Comparison of ENCODE assay signal across 8 cellular contexts in genomic region chr22:46071451-46072029, GRCh38.
DNase-seq lines count a peak whose midpoint lies in the region; ATAC-seq and TF ChIP-seq lines count a peak whose summit lies in the region.

No MANE protein-coding gene starts in this region.

- peak overlapping the region; percentile 100 for H3K9ac ChIP-seq in SK-N-MC (ENCODE audit: insufficient read length)

- H3K9me3 ChIP-seq in SK-N-MC (ENCODE audit: low read depth, low read length): no peaks in the 10 kb centered on the region
- no peaks in the 10 kb centered on the region for H3K9me3 ChIP-seq in right atrium auricular region

- peaks cover 0 to 49% of the 10 kb centered on the region in 2 donors for H3K4me1 ChIP-seq in right atrium auricular region

- H3K4me3 ChIP-seq in Jurkat, Clone E6-1 (ENCODE audit: low read length): peak overlapping the region; percentile 62
- H3K4me3 ChIP-seq in SK-N-MC (peak overlapping the region; percentile 89), right atrium auricular region (peak overlapping the region; percentile 69 to 86)

- intact Hi-C loops in posterior vena cava (cut with DNase I): loop anchor here in 1 of 2 donors (5.0 kb wide), 1 partner anchor 64 kb away; no protein-coding TSS in a partner anchor

- no peak for TF ChIP-seq CTCF in right atrium auricular region (IDR thresholded peaks at IDR 0.05)

- H3K27me3 ChIP-seq in right atrium auricular region: no peaks in the 10 kb centered on the region

- H3K27ac ChIP-seq in SK-N-MC (peak overlapping the region; percentile 98), angular gyrus (ENCODE audit: low read depth, low read length) (peak overlapping the region; percentile 85), right atrium auricular region (peak overlapping the region; percentile 97 to 99)

- no peak for ATAC-seq in GM19324 (IDR thresholded peaks at IDR 0.05; ENCODE audit: low FRiP score, unreplicated experiment)
- no peak for ATAC-seq in HG03039 (IDR thresholded peaks at IDR 0.05; ENCODE audit: unreplicated experiment)

- H3K36me3 ChIP-seq in SK-N-MC (ENCODE audit: insufficient read depth, low read length): peaks cover 43% of the 10 kb centered on the region
- no peaks in the 10 kb centered on the region for H3K36me3 ChIP-seq in right atrium auricular region

- DNase-seq in GM04504 (ENCODE audit: low read depth) (peak; percentile 96), SK-N-MC (ENCODE audit: low read depth, low spot score) (no peak), right atrium auricular region (ENCODE audit: low spot score) (peak; percentile 91), posterior vena cava (ENCODE audit: low spot score) (peak; percentile 98)
- peak; percentile 83 for DNase-seq in Jurkat, Clone E6-1 (ENCODE audit: low read depth, low spot score)
